ENCODE assay signal across 8 cellular contexts in genomic region chr6:8063762-8064637, GRCh38.
DNase-seq lines count a peak whose midpoint lies in the region; ATAC-seq and TF ChIP-seq lines count a peak whose summit lies in the region.

BLOC1S5 (minus strand) TSS chr6:8064389; CDS start chr6:8064376, 13 bp downstream.

- TF ChIP-seq CTCF in AG09319 (IDR thresholded peaks at IDR 0.05; ENCODE audit: low read depth, low read length) = no peak

- DNase-seq in AG09319 (ENCODE audit: extremely low read depth, low read depth) (peak; percentile 94), NCI-H446 treated with DMSO at 0.1 percent for 48 hours (lab: John Stamatoyannopoulos, UW) (peak; percentile 91), cerebellar cortex (ENCODE audit: low spot score) (peak; percentile 97), islet precursor cell (peak; percentile 99)
- peak; percentile 95 to 97 (median 95) for DNase-seq in stimulated activated CD4-positive, alpha-beta T cell treated with anti-CD3 and anti-CD28 coated beads, Interleukin-12 subunit alpha, Interleukin-12 subunit beta, amount 100 ng/mL, for 48 hours (ENCODE audit: low read depth in 2 of 3, low spot score in 1 of 3)

- ATAC-seq in GM19035 (IDR thresholded peaks at IDR 0.05; ENCODE audit: unreplicated experiment) = peak; percentile 85
- peak; percentile 92 for ATAC-seq in HG03354 (IDR thresholded peaks at IDR 0.05; ENCODE audit: poor library complexity, severe bottlenecking, unreplicated experiment)
- peak; percentile 90 to 95 for ATAC-seq in activated CD4-positive, CD25-positive, alpha-beta regulatory T cell treated with anti-CD3 and anti-CD28 coated beads, Interleukin-2, amount 50 U/mL, for 24 hours

Comparison
In these comparisons a context has a peak if more than half of its experiments do, and no peak if none do; other contexts are left out.
1. Peak in every context shown above with its lines: DNase-seq and ATAC-seq.